Comparison of ENCODE assay signal across 20 cellular contexts in genomic region chr13:48813518-48813917, GRCh38.
DNase-seq lines count a peak whose midpoint lies in the region; FAIRE-seq and TF ChIP-seq lines count a peak whose summit lies in the region.
"Had no signal": no experiment of that assay in that cellular context is flagged by ENCODE, and none has a peak within 500 bp of the region (broad histone marks: within the 10 kb centered on the region; RNA-seq: fewer than 3 reads in every experiment).

No MANE protein-coding gene starts in this region.

- no peak overlapping the region for H2AFZ ChIP-seq in smooth muscle cell (ENCODE audit: low read depth)
- H2AFZ ChIP-seq: GM23338 had no signal

- DNase-seq in smooth muscle cell (lab: John Stamatoyannopoulos, UW; ENCODE audit: unreplicated experiment) (no peak), A172 (ENCODE audit: low spot score) (no peak), NOMO-1 (lab: John Stamatoyannopoulos, UW; ENCODE audit: unreplicated experiment in 2 of 2) (no peak), KBM-7 (no peak)
- DNase-seq: BE2C; CD4-positive, alpha-beta T cell; CD8-positive, alpha-beta memory T cell; DMS 273 treated with DMSO at 0.1 percent for 48 hours; DMS79; EL; GDM1; H9 had no signal

- H4K20me1 ChIP-seq in smooth muscle cell (ENCODE audit: low read depth) = no peaks in the 10 kb centered on the region
- H4K20me1 ChIP-seq: BLaER1 treated with 17β-estradiol and CSF1 and Interleukin-3, amounts not matched to agents 10 nM and 100 nM had no signal

- no peaks in the 10 kb centered on the region for H3K9me3 ChIP-seq in endocrine pancreas (ENCODE audit: control insufficient read depth, low read length)
- H3K9me3 ChIP-seq in smooth muscle cell (replicated peaks; ENCODE audit: low read depth) = no peaks in the 10 kb centered on the region
- H3K9me3 ChIP-seq: BE2C; BLaER1 treated with 17β-estradiol and CSF1 and Interleukin-3, amounts not matched to agents 10 nM and 100 nM had no signal

- H3K79me2 ChIP-seq in smooth muscle cell (ENCODE audit: low read depth) = no peaks in the 10 kb centered on the region

- H3K4me3 ChIP-seq in endocrine pancreas (ENCODE audit: control insufficient read depth, insufficient read depth, low read length) (peak overlapping the region; percentile 42), smooth muscle cell (no peak overlapping the region)
- H3K4me3 ChIP-seq: BLaER1 treated with 17β-estradiol and CSF1 and Interleukin-3, amounts not matched to agents 10 nM and 100 nM; GM12878; GM23338 had no signal

- FAIRE-seq in islet of Langerhans (lab: Jason Lieb, UNC) = peak; percentile 97
- FAIRE-seq: A204.1, D721Med, GM12878, GM19239 had no signal

- H3K4me1 ChIP-seq in endocrine pancreas (ENCODE audit: control insufficient read depth, insufficient read depth, low read length) (peaks cover 13% of the 10 kb centered on the region), smooth muscle cell (ENCODE audit: low read depth) (peaks cover 11% of the 10 kb centered on the region)

- no peak overlapping the region for H3K9ac ChIP-seq in endocrine pancreas (ENCODE audit: control insufficient read depth, insufficient read depth, low read length)
- H3K9ac ChIP-seq in smooth muscle cell (ENCODE audit: low read depth) = no peak overlapping the region
- H3K9ac ChIP-seq: BLaER1 treated with 17β-estradiol and CSF1 and Interleukin-3, amounts not matched to agents 10 nM and 100 nM had no signal

- H3K27ac ChIP-seq in smooth muscle cell (ENCODE audit: low read depth) = no peak overlapping the region
- H3K27ac ChIP-seq: BLaER1 treated with 17β-estradiol and CSF1 and Interleukin-3, amounts not matched to agents 10 nM and 100 nM had no signal

- TF ChIP-seq CTCF in smooth muscle cell (IDR thresholded peaks at IDR 0.05; ENCODE audit: borderline replicate concordance, insufficient read depth, poor library complexity, severe bottlenecking) = no peak

- peak overlapping the region; percentile 28 for H3K4me2 ChIP-seq in smooth muscle cell
- H3K4me2 ChIP-seq: BLaER1 treated with 17β-estradiol and CSF1 and Interleukin-3, amounts not matched to agents 10 nM and 100 nM; GM23338 had no signal

- H3F3A ChIP-seq in smooth muscle cell (ENCODE audit: low read depth) = peaks cover 9% of the 10 kb centered on the region

- no peaks in the 10 kb centered on the region for H3K36me3 ChIP-seq in endocrine pancreas (ENCODE audit: control insufficient read depth, insufficient read depth, low read length)
- H3K36me3 ChIP-seq in smooth muscle cell (ENCODE audit: low read depth) = no peaks in the 10 kb centered on the region
- H3K36me3 ChIP-seq: BE2C; BLaER1 treated with 17β-estradiol and CSF1 and Interleukin-3, amounts not matched to agents 10 nM and 100 nM had no signal

- no peaks in the 10 kb centered on the region for H3K27me3 ChIP-seq in endocrine pancreas (ENCODE audit: control insufficient read depth, insufficient read depth, low read length)
- no peaks in the 10 kb centered on the region for H3K27me3 ChIP-seq in smooth muscle cell (ENCODE audit: low read depth)
- H3K27me3 ChIP-seq: BE2C; BLaER1 treated with 17β-estradiol and CSF1 and Interleukin-3, amounts not matched to agents 10 nM and 100 nM had no signal

- in situ Hi-C loops in KBM-7 (cut with MboI; ENCODE audit: low pct_unique_long_range_greater_than_20kb, low sequenced_read_pairs) = no loop called here

- WGBS in smooth muscle cell (ENCODE audit: low lambda C conversion rate) = 53% methylated on average over 5 of the region's 5 CpGs
